ENCODE assay signal across 27 cellular contexts in the genomic region with DNA sequence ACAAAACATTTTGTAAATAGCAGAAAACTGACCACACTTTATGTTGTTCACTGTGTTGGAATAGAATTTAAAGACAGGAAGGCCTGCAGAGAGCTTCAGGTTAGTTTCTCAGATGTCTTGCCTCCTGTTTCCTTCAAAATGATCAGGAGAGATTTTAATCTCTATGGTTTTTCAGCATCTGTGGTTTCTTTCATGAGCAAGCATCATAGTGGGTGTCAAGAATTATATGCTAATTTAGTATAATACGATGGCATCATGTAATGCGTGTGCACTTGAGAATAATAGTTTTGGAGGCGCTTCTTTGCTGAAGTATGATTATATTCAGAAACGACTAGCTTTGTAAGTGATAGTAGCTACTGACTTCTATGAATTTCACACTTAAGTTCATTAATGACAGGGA.
A peak's percentile ranks its signal among the peaks of the same experiment; 100 is the strongest.
DNase-seq lines count a peak whose midpoint lies in the region; ATAC-seq, FAIRE-seq and TF ChIP-seq lines count a peak whose summit lies in the region.
"Had no signal": no experiment of that assay in that cellular context is flagged by ENCODE, and none has a peak within 500 bp of the region (broad histone marks: within the 10 kb centered on the region; RNA-seq: fewer than 3 reads in every experiment).

No MANE protein-coding gene starts in this region.

- POLR2A ChIA-PET in K562 (lab: Yijun Ruan, JAX): interaction anchor here (0.7 to 1.3 kb wide), 4 partner anchors 10 to 68 kb away, joined by 3 to 6 read pairs (median 4); no protein-coding TSS in a partner anchor

- no peaks in the 10 kb centered on the region for H3K27me3 ChIP-seq in CD4-positive, CD25-positive, alpha-beta regulatory T cell (ENCODE audit: control insufficient read depth, insufficient read depth, low read length)
- H3K27me3 ChIP-seq in DND-41 (ENCODE audit: insufficient read depth, low read length, poor library complexity) (no peaks in the 10 kb centered on the region), K562 (ENCODE audit: control insufficient read depth in 2 of 2, insufficient read depth in 2 of 2, low read length in 2 of 2) (no peaks in the 10 kb centered on the region)

- H4K20me1 ChIP-seq in DND-41 (ENCODE audit: insufficient read depth, low read length) (no peaks in the 10 kb centered on the region; the same call in 1 of the 2 replicates), K562 (replicated peaks; ENCODE audit: control insufficient read depth, insufficient read depth, low read length) (no peaks in the 10 kb centered on the region)

- H2AFZ ChIP-seq in DND-41 (ENCODE audit: low read depth, low read length): no peak overlapping the region
- H2AFZ ChIP-seq in K562 (ENCODE audit: low read depth, low read length): no peak overlapping the region

- 80% methylated on average over 4 of the region's 4 CpGs for WGBS in K562 (ENCODE audit: insufficient coverage, low coverage, missing lambda C conversion rate)

- H3K36me3 Mint-ChIP-seq in activated T-cell treated with anti-CD3 and anti-CD28 coated beads, Interleukin-2, amount 50 U/mL, for 4 hours (ENCODE audit: insufficient read depth): peaks cover 15% of the 10 kb centered on the region
- H3K36me3 Mint-ChIP-seq in CD4-positive, CD25-positive, alpha-beta regulatory T cell: peaks cover 14% of the 10 kb centered on the region
- H3K36me3 Mint-ChIP-seq: CD14-positive monocyte had no signal

- TF ChIP-seq RAD21 in K562 (CRISPR knock-in tag; conservative IDR thresholded peaks at IDR 0.05 in 1 of 2, IDR thresholded peaks at IDR 0.05 in 1 of 2): no peak

- BruUV-seq in K562 (replicated peaks; lab: Mats Ljungman, UMichigan): no TSS peak

- no peaks in the 10 kb centered on the region for H3K9me1 ChIP-seq in K562 (ENCODE audit: control insufficient read depth, insufficient read depth, low read length)

- H3K27ac ChIP-seq in CD4-positive, CD25-positive, alpha-beta regulatory T cell (ENCODE audit: insufficient read depth, low read length, poor library complexity, severe bottlenecking): peak overlapping the region; percentile 48
- H3K27ac ChIP-seq in DND-41 (ENCODE audit: low read length) (no peak overlapping the region), K562 (ENCODE audit: extremely low read depth, low read depth, low read length) (no peak overlapping the region)
- H3K27ac ChIP-seq: HL-60, RWPE1 had no signal

- TF ChIP-seq EP300 in K562 (IDR thresholded peaks at IDR 0.05; ENCODE audit: low read length): no peak

- peak overlapping the region; percentile 28 to 86 (median 75) for H3K27ac Mint-ChIP-seq in CD4-positive, CD25-positive, alpha-beta regulatory T cell
- H3K27ac Mint-ChIP-seq: B cell, CD14-positive monocyte, HFFc6 had no signal

- TF ChIP-seq POLR2A in K562 (conservative IDR thresholded peaks at IDR 0.05) (no peak), H54 (IDR thresholded peaks at IDR 0.05; ENCODE audit: low read depth, low read length) (no peak)

- peaks cover 4% of the 10 kb centered on the region for H3K9me3 Mint-ChIP-seq in activated T-cell treated with anti-CD3 and anti-CD28 coated beads, Interleukin-2, amount 50 U/mL, for 4 hours
- peaks cover 0 to 12% (median 3%) of the 10 kb centered on the region in 7 donors for H3K9me3 Mint-ChIP-seq in CD4-positive, CD25-positive, alpha-beta regulatory T cell

- H3K4me1 ChIP-seq in CD4-positive, CD25-positive, alpha-beta regulatory T cell (ENCODE audit: control insufficient read depth, insufficient read depth, low read length, poor library complexity, severe bottlenecking): peaks cover 24% of the 10 kb centered on the region
- H3K4me1 ChIP-seq in DND-41 (ENCODE audit: insufficient read depth, low read length) (peaks cover 13% of the 10 kb centered on the region), K562 (replicated peaks in 1 of 2; ENCODE audit: control insufficient read depth in 2 of 2, insufficient read depth in 2 of 2, low read length in 2 of 2) (peaks cover 0 to 20% of the 10 kb centered on the region in 2 experiments; a peak in 3 of 5 replicates)
- H3K4me1 ChIP-seq: Caco-2 had no signal

- peak overlapping the region; percentile 45 for H3K4me3 ChIP-seq in CD4-positive, CD25-positive, alpha-beta regulatory T cell (ENCODE audit: low read depth, low read length)
- H3K4me3 ChIP-seq in DND-41 (ENCODE audit: low read depth in 1 of 2, low read length in 2 of 2): no peak overlapping the region
- no peak overlapping the region for H3K4me3 ChIP-seq in K562

- no peaks in the 10 kb centered on the region for H3K79me2 ChIP-seq in DND-41 (ENCODE audit: insufficient read depth, low read length)
- H3K79me2 ChIP-seq in K562 (ENCODE audit: control insufficient read depth, insufficient read depth, low read length): peaks cover 84% of the 10 kb centered on the region

- no peaks in the 10 kb centered on the region for H3K27me3 Mint-ChIP-seq in activated T-cell treated with anti-CD3 and anti-CD28 coated beads, Interleukin-2, amount 50 U/mL, for 4 hours (ENCODE audit: low read depth)
- H3K27me3 Mint-ChIP-seq in CD4-positive, CD25-positive, alpha-beta regulatory T cell: no peaks in the 10 kb centered on the region
- H3K27me3 Mint-ChIP-seq: B cell had no signal

- no peak overlapping the region for H3K4me3 Mint-ChIP-seq in activated T-cell treated with anti-CD3 and anti-CD28 coated beads, Interleukin-2, amount 50 U/mL, for 4 hours
- peak overlapping the region; percentile 4 to 55 (median 38) for H3K4me3 Mint-ChIP-seq in CD4-positive, CD25-positive, alpha-beta regulatory T cell
- H3K4me3 Mint-ChIP-seq: B cell, CD14-positive monocyte, HFFc6 had no signal

- peaks cover 57% of the 10 kb centered on the region for H3K4me1 Mint-ChIP-seq in activated T-cell treated with anti-CD3 and anti-CD28 coated beads, Interleukin-2, amount 50 U/mL, for 4 hours (ENCODE audit: low read depth)
- H3K4me1 Mint-ChIP-seq in CD4-positive, CD25-positive, alpha-beta regulatory T cell: peaks cover 32 to 92% (median 68%) of the 10 kb centered on the region in 4 donors
- H3K4me1 Mint-ChIP-seq: B cell, CD14-positive monocyte had no signal

- ATAC-seq in activated T-cell treated with anti-CD3 and anti-CD28 coated beads, Interleukin-2, amount 50 U/mL, for 4 hours: peak; percentile 56 to 61
- peak; percentile 55 to 62 for ATAC-seq in CD4-positive, CD25-positive, alpha-beta regulatory T cell (ENCODE audit: low read depth in 2 of 2)
- peak; percentile 86 for ATAC-seq in DND-41 (ENCODE audit: insufficient read depth, low read depth)
- ATAC-seq in K562: no peak
- ATAC-seq: HepG2 had no signal

- CTCF ChIA-PET in K562 (lab: Yijun Ruan, JAX; ENCODE audit: low intra/inter-chr PET ratio): no interaction called here

- no peak for DNase-seq in activated T-cell treated with anti-CD3 and anti-CD28 coated beads, Interleukin-2, amount 50 U/mL, for 4 hours
- no peak for DNase-seq in activated T-cell treated with anti-CD3 and anti-CD28 coated beads, Interleukin-2, amount 50 U/mL, for 1 hour
- peak in 2 of 3 donors; percentile 40 to 51 for DNase-seq in CD4-positive, CD25-positive, alpha-beta regulatory T cell
- DNase-seq in DND-41 (no peak), K562 (ENCODE audit: extremely low read depth in 1 of 4, low spot score in 3 of 4) (no peak), HCEC 1CT (no peak), H54 (ENCODE audit: insufficient read length, low spot score) (no peak), medulla oblongata (ENCODE audit: extremely low spot score) (no peak)
- DNase-seq: Caco-2; H7; HFFc6; KG1; NCI-H1105; NCI-H146; NCI-H2029; NCI-H226; NCI-H510A treated with DMSO at 0.1 percent for 48 hours; NCI-H774; NK-92 treated with Interleukin-12 subunit alpha and Interleukin-12 subunit beta, amount 100 ng/mL, for 24 hours; SHP77 treated with DMSO at 0.1 percent for 48 hours had no signal

- H3K9me3 ChIP-seq in CD4-positive, CD25-positive, alpha-beta regulatory T cell (ENCODE audit: control insufficient read depth in 2 of 2, low read length in 2 of 2): no peaks in the 10 kb centered on the region
- H3K9me3 ChIP-seq in DND-41 (ENCODE audit: insufficient read depth, low read length, severe bottlenecking): no peaks in the 10 kb centered on the region
- no peaks in the 10 kb centered on the region; the same call in 1 of the 2 replicates for H3K9me3 ChIP-seq in K562 (replicated peaks; ENCODE audit: control insufficient read depth, insufficient read depth, low read depth, low read length)
- H3K9me3 ChIP-seq: Caco-2 had no signal

- H3K36me3 ChIP-seq in CD4-positive, CD25-positive, alpha-beta regulatory T cell (ENCODE audit: control insufficient read depth, insufficient read depth, low read length): peaks cover 2% of the 10 kb centered on the region
- no peaks in the 10 kb centered on the region for H3K36me3 ChIP-seq in DND-41 (ENCODE audit: insufficient read depth, low read length)
- H3K36me3 ChIP-seq in K562 (ENCODE audit: control insufficient read depth, insufficient read depth, low read length): no peaks in the 10 kb centered on the region

- FAIRE-seq in K562 (lab: Jason Lieb, UNC) (no peak), H54 (lab: Jason Lieb, UNC) (no peak)
- FAIRE-seq: A204.1, GM12891, HepG2 had no signal

- H3K4me2 ChIP-seq in DND-41 (ENCODE audit: insufficient read depth, low read length) (no peak overlapping the region), K562 (ENCODE audit: insufficient read depth, low read length) (no peak overlapping the region)

- in situ Hi-C loops in K562 (cut with MboI): no loop called here

- no peak overlapping the region for H3K9ac ChIP-seq in DND-41 (ENCODE audit: low read depth, low read length)
- H3K9ac ChIP-seq in K562 (ENCODE audit: insufficient read depth in 1 of 2, low read depth in 2 of 2, low read length in 2 of 2): no peak overlapping the region

- TF ChIP-seq CTCF in DND-41 (IDR thresholded peaks at IDR 0.05; ENCODE audit: borderline replicate concordance, extremely low read depth, low read length, poor library complexity, severe bottlenecking) (no peak), K562 (IDR thresholded peaks at IDR 0.05 in 2 of 3, conservative IDR thresholded peaks at IDR 0.05 in 1 of 3; ENCODE audit: insufficient read depth in 2 of 3, low read depth in 1 of 3, low read length in 3 of 3) (no peak)

- intact Hi-C loops in K562 (cut with micrococcal nuclease): no loop called here

TF ChIP-seq in K562, 482 proteins besides CTCF, POLR2A, EP300 and RAD21 (continues in another document):
- TF ChIP-seq, protein P1, sequence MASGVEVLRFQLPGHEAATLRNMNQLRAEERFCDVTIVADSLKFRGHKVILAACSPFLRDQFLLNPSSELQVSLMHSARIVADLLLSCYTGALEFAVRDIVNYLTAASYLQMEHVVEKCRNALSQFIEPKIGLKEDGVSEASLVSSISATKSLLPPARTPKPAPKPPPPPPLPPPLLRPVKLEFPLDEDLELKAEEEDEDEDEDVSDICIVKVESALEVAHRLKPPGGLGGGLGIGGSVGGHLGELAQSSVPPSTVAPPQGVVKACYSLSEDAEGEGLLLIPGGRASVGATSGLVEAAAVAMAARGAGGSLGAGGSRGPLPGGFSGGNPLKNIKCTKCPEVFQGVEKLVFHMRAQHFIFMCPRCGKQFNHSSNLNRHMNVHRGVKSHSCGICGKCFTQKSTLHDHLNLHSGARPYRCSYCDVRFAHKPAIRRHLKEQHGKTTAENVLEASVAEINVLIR (CRISPR knock-in tag; IDR thresholded peaks at IDR 0.05): no peak

Comparison
In these comparisons a context has a peak if more than half of its experiments do, and no peak if none do; other contexts are left out.
1. DNase-seq: peak in CD4-positive, CD25-positive, alpha-beta regulatory T cell (2 of 3); none in activated T-cell treated with anti-CD3 and anti-CD28 coated beads, Interleukin-2, amount 50 U/mL, for 4 hours (single experiment), activated T-cell treated with anti-CD3 and anti-CD28 coated beads, Interleukin-2, amount 50 U/mL, for 1 hour (single experiment), DND-41 (single experiment), K562 (0 of 4), HCEC 1CT (single experiment), H54 (single experiment) and medulla oblongata (single experiment).